ENCODE assay signal across 1 cellular context in genomic region chr18:55310863-55311262, GRCh38.
TF ChIP-seq lines count a peak whose summit lies in the region.

No MANE protein-coding gene starts in this region.

TF ChIP-seq in GM12878, 131 proteins besides CTCF, POLR2A, EP300 and RAD21 (continued from another document):
- TF ChIP-seq POLR2AphosphoS5 (IDR thresholded peaks at IDR 0.05; ENCODE audit: low read length) (no peak), CBFB (IDR thresholded peaks at IDR 0.05; ENCODE audit: low read depth) (no peak), SUPT20H (IDR thresholded peaks at IDR 0.05; ENCODE audit: borderline replicate concordance, control insufficient read depth, low read depth, low read length) (no peak), ZBTB40 (IDR thresholded peaks at IDR 0.05; ENCODE audit: borderline replicate concordance) (no peak), BMI1 (IDR thresholded peaks at IDR 0.05; ENCODE audit: borderline replicate concordance) (no peak), STAT3 (IDR thresholded peaks at IDR 0.05; ENCODE audit: low read depth, low read length) (no peak), IKZF2 (IDR thresholded peaks at IDR 0.05) (no peak), TBL1XR1 (IDR thresholded peaks at IDR 0.05; ENCODE audit: low read depth, low read length) (no peak), SMARCA5 (IDR thresholded peaks at IDR 0.05) (no peak), WRNIP1 (IDR thresholded peaks at IDR 0.05; ENCODE audit: borderline replicate concordance, low read depth, low read length) (no peak)
TF ChIP-seq in GM12878: peak in this region for 0.
